ENCODE assay signal across 8 cellular contexts in genomic region chr21:31636874-31637273, GRCh38.
"Had no signal": no experiment of that assay in that cellular context is flagged by ENCODE, and none has a peak within 500 bp of the region (broad histone marks: within the 10 kb centered on the region; RNA-seq: fewer than 3 reads in every experiment).

No MANE protein-coding gene starts in this region.

- ATAC-seq: GM12878 had no signal

- DNase-seq: GDM1, GF-D8 had no signal

- FAIRE-seq: G401.6, GM12878, GM12891, GM12892, GM18507, GM19239 had no signal

- H3K4me3 ChIP-seq: GM12878 had no signal
